ENCODE assay signal across 8 cellular contexts in the genomic region with DNA sequence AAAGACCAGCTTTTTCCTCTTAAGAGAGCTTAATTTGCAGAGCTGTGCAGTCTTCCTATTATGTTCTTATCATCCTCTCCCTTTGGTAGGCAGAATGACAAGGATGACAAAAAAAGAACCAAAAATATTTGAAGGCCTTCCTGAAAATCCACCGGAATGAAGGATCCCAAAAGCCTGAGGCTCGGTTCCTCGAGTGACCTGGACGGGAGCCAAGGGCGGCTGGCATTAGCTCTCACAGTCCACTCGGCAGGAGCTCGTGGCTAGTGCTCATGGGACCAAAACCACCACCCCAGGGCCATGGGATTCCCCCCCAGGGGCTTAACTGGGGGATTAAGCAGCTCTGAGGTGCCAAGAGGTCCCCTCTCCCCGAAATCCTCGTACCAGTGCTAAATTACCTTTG. TPM values are rescaled to one million over a fixed set of nuclear protein-coding genes. Genes with fewer than 3 reads are reported as not detected.
DNase-seq lines count a peak whose midpoint lies in the region; ATAC-seq, FAIRE-seq and TF ChIP-seq lines count a peak whose summit lies in the region.

No MANE protein-coding gene starts in this region.

- H3K9ac ChIP-seq in GM23248: no peak overlapping the region
- peak overlapping the region; percentile 48 for H3K9ac ChIP-seq in SK-N-MC (ENCODE audit: insufficient read length)

- intact Hi-C loops in sciatic nerve (cut with DNase I): no loop called here

- H3K9me3 ChIP-seq in GM23248 (ENCODE audit: low read depth): no peaks in the 10 kb centered on the region
- no peaks in the 10 kb centered on the region for H3K9me3 ChIP-seq in SK-N-MC (ENCODE audit: low read depth, low read length)

- DNase-seq in GM23248 (peak; percentile 12), SK-N-MC (ENCODE audit: low read depth, low spot score) (no peak), fibroblast of villous mesenchyme (ENCODE audit: low read depth) (no peak), sciatic nerve (ENCODE audit: low spot score) (peak; percentile 63), GDM1 (lab: John Stamatoyannopoulos, UW) (no peak), NCI-H1930 (lab: John Stamatoyannopoulos, UW) (no peak), D721Med (ENCODE audit: insufficient read length, low spot score) (no peak)

- no peak for FAIRE-seq in D721Med (lab: Jason Lieb, UNC)

- H3K27me3 ChIP-seq in GM23248 (replicated peaks; ENCODE audit: insufficient read depth): peaks cover 31% of the 10 kb centered on the region

- in situ Hi-C loops in GM23248 (cut with MboI): no loop called here

- no peak for ATAC-seq in sciatic nerve

- TF ChIP-seq CTCF in C4-2B (conservative IDR thresholded peaks at IDR 0.05) (no peak), fibroblast of villous mesenchyme (IDR thresholded peaks at IDR 0.05; ENCODE audit: insufficient read depth, low read depth, low read length) (no peak), D721Med (IDR thresholded peaks at IDR 0.05; ENCODE audit: insufficient read depth, missing control alignments) (no peak)

- no peaks in the 10 kb centered on the region for H3K9me2 ChIP-seq in GM23248 (ENCODE audit: insufficient read depth)

- H3K4me2 ChIP-seq in GM23248 (ENCODE audit: unreplicated experiment): peak overlapping the region; percentile 79

- H3K4me3 ChIP-seq in GM23248: peak overlapping the region; percentile 94
- peak overlapping the region; percentile 88 for H3K4me3 ChIP-seq in SK-N-MC
- H3K4me3 ChIP-seq in fibroblast of villous mesenchyme (ENCODE audit: low read depth, low read length): peak overlapping the region; percentile 64

- no peaks in the 10 kb centered on the region for H4K20me1 ChIP-seq in GM23248 (ENCODE audit: insufficient read depth)

- no peaks in the 10 kb centered on the region for H3F3A ChIP-seq in GM23248 (ENCODE audit: insufficient read depth)

- H3K27ac ChIP-seq in C4-2B: peak overlapping the region; percentile 36
- no peak overlapping the region for H3K27ac ChIP-seq in GM23248
- H3K27ac ChIP-seq in SK-N-MC: no peak overlapping the region

- WGBS in GM23248 (ENCODE audit: low coverage in 1 of 2, low lambda C conversion rate in 2 of 2, missing lambda C conversion rate in 2 of 2), 2 experiments: 24 to 28% methylated on average over 9 of the region's 9 CpGs

- H3K4me1 ChIP-seq in GM23248 (ENCODE audit: insufficient read depth): no peaks in the 10 kb centered on the region

- H3K36me3 ChIP-seq in GM23248 (ENCODE audit: low read depth): no peaks in the 10 kb centered on the region
- H3K36me3 ChIP-seq in SK-N-MC (ENCODE audit: insufficient read depth, low read length): no peaks in the 10 kb centered on the region

- peak overlapping the region; percentile 97 for H2AFZ ChIP-seq in GM23248

- H3K79me2 ChIP-seq in GM23248 (ENCODE audit: insufficient read depth): no peaks in the 10 kb centered on the region

RNA-seq across cellular contexts. Expression of a gene that starts 0.6 kb away (rescaled TPM):
- total RNA-seq in GM23248 (2014; rRNA removed; shearing (Covaris generic)): not detected in 2 replicates
- polyA plus RNA-seq in GM23248 (2016; fragmentation: Nextera tagmentation; extraction: Ambion mirVana): 0.21 and 0.43 TPM in 2 replicates
- total RNA-seq in fibroblast of villous mesenchyme: 0.97 and 2.6 TPM in 2 replicates
- total RNA-seq in sciatic nerve: 105 TPM

Comparison
In these comparisons a context has a peak if more than half of its experiments do, and no peak if none do; other contexts are left out.
1. DNase-seq: peak in GM23248 (single experiment) and sciatic nerve (single experiment); none in SK-N-MC (single experiment), fibroblast of villous mesenchyme (single experiment), GDM1 (single experiment), NCI-H1930 (0 of 2) and D721Med (single experiment).
2. RNA of a gene that starts 0.6 kb away (total RNA-seq): 105 TPM in sciatic nerve (single experiment); 0.97 to 2.6 TPM in fibroblast of villous mesenchyme and not detected in GM23248; every median in the first group is over 10 times any median in the second.
3. Peak in every context shown above with its lines, with median percentiles within 50 percentile points of each other: H3K4me3 ChIP-seq.